Comparison of ENCODE assay signal across 9 cellular contexts in the genomic region with DNA sequence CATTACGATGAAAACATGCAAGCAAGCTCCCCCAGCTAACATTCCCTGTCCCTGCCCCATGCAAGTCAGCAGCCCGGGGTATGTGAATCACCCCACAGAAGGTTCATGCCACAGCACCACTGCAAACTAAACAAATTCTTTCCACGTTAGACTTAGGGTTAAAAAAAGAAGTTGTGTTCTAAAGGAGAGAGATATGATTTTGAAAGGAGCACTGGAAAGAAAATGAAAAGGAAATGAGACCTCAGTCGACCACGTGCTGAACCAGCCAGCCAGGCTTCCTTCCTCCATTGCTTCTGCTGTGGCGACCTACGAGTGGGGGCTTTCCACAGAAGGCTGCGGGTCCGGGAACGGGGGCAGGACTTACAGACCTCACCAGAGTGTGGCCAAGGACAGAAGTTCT. TPM values are rescaled to one million over a fixed set of nuclear protein-coding genes. Genes with fewer than 3 reads are reported as not detected.
DNase-seq lines count a peak whose midpoint lies in the region; ATAC-seq and TF ChIP-seq lines count a peak whose summit lies in the region.
"Had no signal": no experiment of that assay in that cellular context is flagged by ENCODE, and none has a peak within 500 bp of the region (broad histone marks: within the 10 kb centered on the region; RNA-seq: fewer than 3 reads in every experiment).

No MANE protein-coding gene starts in this region.

- no peaks in the 10 kb centered on the region for H3K9me3 ChIP-seq in BLaER1
- H3K9me3 ChIP-seq in MG63 = no peaks in the 10 kb centered on the region
- no peaks in the 10 kb centered on the region for H3K9me3 ChIP-seq in lower lobe of right lung

- peak overlapping the region; percentile 67 for H3K9ac ChIP-seq in BLaER1

- DNase-seq in MG63 (peak; percentile 70), lower lobe of right lung (no peak), ecto neural progenitor cell (ENCODE audit: low spot score) (no peak), nucleus accumbens (lab: John Stamatoyannopoulos, UW) (no peak)
- peak; percentile 69 for DNase-seq in activated naive CD8-positive, alpha-beta T cell treated with anti-CD3 and anti-CD28 coated beads for 36 hours

- peak overlapping the region; percentile 8; the same call in 1 of the 2 replicates for H3K4me3 ChIP-seq in BLaER1
- H3K4me3 ChIP-seq in MG63 = no peak overlapping the region
- no peak overlapping the region for H3K4me3 ChIP-seq in lower lobe of right lung

- intact Hi-C loops in lower lobe of right lung (cut with DNase I) = no loop called here

- peak overlapping the region; percentile 76 for H3K4me2 ChIP-seq in BLaER1

- TF ChIP-seq CTCF in lower lobe of right lung (IDR thresholded peaks at IDR 0.05) = no peak

- H3K9me3 Mint-ChIP-seq in activated naive CD8-positive, alpha-beta T cell treated with anti-CD3 and anti-CD28 coated beads for 36 hours = peaks cover 8% of the 10 kb centered on the region

- H3K4me3 Mint-ChIP-seq in activated naive CD8-positive, alpha-beta T cell treated with anti-CD3 and anti-CD28 coated beads for 36 hours = peak overlapping the region; percentile 71
- H3K4me3 Mint-ChIP-seq: brain had no signal

- no peaks in the 10 kb centered on the region for H3K27me3 Mint-ChIP-seq in activated naive CD8-positive, alpha-beta T cell treated with anti-CD3 and anti-CD28 coated beads for 36 hours

- H3K27ac ChIP-seq in BLaER1 = peak overlapping the region; percentile 76
- H3K27ac ChIP-seq in lower lobe of right lung = peak overlapping the region; percentile 46

- H3K36me3 Mint-ChIP-seq in activated naive CD8-positive, alpha-beta T cell treated with anti-CD3 and anti-CD28 coated beads for 36 hours = peaks cover 62% of the 10 kb centered on the region
- H3K36me3 Mint-ChIP-seq: brain had no signal

- H3K27me3 ChIP-seq in BLaER1 (no peaks in the 10 kb centered on the region), MG63 (no peaks in the 10 kb centered on the region), lower lobe of right lung (ENCODE audit: low read depth) (no peaks in the 10 kb centered on the region)

- H3K4me1 ChIP-seq in BLaER1 = peaks cover 90% of the 10 kb centered on the region
- peaks cover 22% of the 10 kb centered on the region for H3K4me1 ChIP-seq in lower lobe of right lung

- H3K4me1 Mint-ChIP-seq in activated naive CD8-positive, alpha-beta T cell treated with anti-CD3 and anti-CD28 coated beads for 36 hours = peaks cover 75% of the 10 kb centered on the region

- peak in 1 of 2 donors; percentile 12 for ATAC-seq in lower lobe of right lung
- no peak for ATAC-seq in HG03025 (IDR thresholded peaks at IDR 0.05; ENCODE audit: low FRiP score, unreplicated experiment)
- ATAC-seq in HG02970 (IDR thresholded peaks at IDR 0.05; ENCODE audit: low FRiP score, unreplicated experiment) = no peak

- peak overlapping the region; percentile 99 for H3K27ac Mint-ChIP-seq in activated naive CD8-positive, alpha-beta T cell treated with anti-CD3 and anti-CD28 coated beads for 36 hours

- no peaks in the 10 kb centered on the region for H4K20me1 ChIP-seq in BLaER1

- H3K36me3 ChIP-seq in BLaER1 (no peaks in the 10 kb centered on the region), MG63 (no peaks in the 10 kb centered on the region), lower lobe of right lung (no peaks in the 10 kb centered on the region)

RNA-seq across cellular contexts. Expression of gene ARL4C, which starts 52.0 kb away (rescaled TPM):
- total RNA-seq in MG63 (2014; rRNA removed; shearing (Covaris generic); ENCODE audit: low replicate concordance) = 0.91 and 1.8 TPM in 2 replicates
- 10 to 100 TPM; 65.1 to 65.5 TPM for total RNA-seq in activated naive CD8-positive, alpha-beta T cell treated with anti-CD3 and anti-CD28 coated beads for 36 hours
- 13.4 TPM for total RNA-seq in lower lobe of right lung

Comparison
In these comparisons a context has a peak if more than half of its experiments do, and no peak if none do; other contexts are left out.
1. DNase-seq: peak in MG63 (single experiment) and activated naive CD8-positive, alpha-beta T cell treated with anti-CD3 and anti-CD28 coated beads for 36 hours (single experiment); none in lower lobe of right lung (single experiment), ecto neural progenitor cell (single experiment) and nucleus accumbens (0 of 56).